25 cellular contexts compared by ENCODE assay signal in genomic region chr5:180139731-180140626, GRCh38.
A peak's percentile ranks its signal among the peaks of the same experiment; 100 is the strongest.
DNase-seq lines count a peak whose midpoint lies in the region; ATAC-seq and TF ChIP-seq lines count a peak whose summit lies in the region.
"Had no signal": no experiment of that assay in that cellular context is flagged by ENCODE, and none has a peak within 500 bp of the region (broad histone marks: within the 10 kb centered on the region; RNA-seq: fewer than 3 reads in every experiment).

No MANE protein-coding gene starts in this region.

- H3K27me3 ChIP-seq in left ventricle myocardium inferior (ENCODE audit: low read depth) (peaks cover 91% of the 10 kb centered on the region), testis (no peaks in the 10 kb centered on the region)
- H3K27me3 ChIP-seq: body of pancreas, upper lobe of left lung had no signal

- 66 to 80% methylated on average over 3 to 18 of the region's 18 CpGs for WGBS in testis, 2 donors

- H3K27ac ChIP-seq in left ventricle myocardium inferior (replicated peaks) (no peak overlapping the region), testis (no peak overlapping the region)
- H3K27ac ChIP-seq: body of pancreas, SK-N-MC, upper lobe of left lung had no signal

- TF ChIP-seq CTCF in left ventricle myocardium inferior (IDR thresholded peaks at IDR 0.05; ENCODE audit: borderline replicate concordance) (no peak), testis (IDR thresholded peaks at IDR 0.05) (no peak), chondrocyte (IDR thresholded peaks at IDR 0.05) (no peak)

- peaks cover 4% of the 10 kb centered on the region for H3K36me3 Mint-ChIP-seq in chondrocyte (ENCODE audit: low read depth)

- H3K27me3 Mint-ChIP-seq in chondrocyte (ENCODE audit: low read depth), result peaks cover 35% of the 10 kb centered on the region

- H3K9me3 ChIP-seq in left ventricle myocardium inferior (replicated peaks) (no peaks in the 10 kb centered on the region), testis (no peaks in the 10 kb centered on the region)
- H3K9me3 ChIP-seq: body of pancreas, upper lobe of left lung had no signal

- no peaks in the 10 kb centered on the region for H3K9me3 Mint-ChIP-seq in chondrocyte (ENCODE audit: low read depth)
- H3K9me3 Mint-ChIP-seq: activated naive CD8-positive, alpha-beta T cell treated with anti-CD3 and anti-CD28 coated beads, Interleukin-2, amount 50 U/mL, for 24 hours; CD4-positive, alpha-beta T cell; nephron; T-helper 2 cell treated with Interferon-gamma antibody and Interleukin-4, amounts not matched to agents 5 μg/mL and 100 μg/mL, for 36 hours had no signal

- intact Hi-C loops in left cardiac atrium (cut with DNase I) (loop anchor here in 1 of 2 donors (10.0 kb wide), 1 partner anchor 325 kb away; no protein-coding TSS in a partner anchor), left ventricle myocardium inferior (cut with micrococcal nuclease) (no loop called here), testis (cut with DNase I; ENCODE audit: low total_unique reads) (no loop called here)

- no peaks in the 10 kb centered on the region for H3K4me1 ChIP-seq in left ventricle myocardium inferior
- H3K4me1 ChIP-seq in testis, result no peaks in the 10 kb centered on the region
- H3K4me1 ChIP-seq: body of pancreas, upper lobe of left lung had no signal

- H3K36me3 ChIP-seq in left ventricle myocardium inferior (no peaks in the 10 kb centered on the region), testis (ENCODE audit: low read depth, missing control alignments) (no peaks in the 10 kb centered on the region)
- H3K36me3 ChIP-seq: upper lobe of left lung had no signal

- no peak for ATAC-seq in left cardiac atrium
- ATAC-seq: activated naive CD8-positive, alpha-beta T cell treated with anti-CD3 and anti-CD28 coated beads, Interleukin-2, amount 50 U/mL, for 24 hours; body of pancreas; GM12878; stimulated activated naive CD8-positive, alpha-beta T cell treated with anti-CD3 and anti-CD28 coated beads, Interleukin-15, Interleukin-2, amounts not matched to agents 100 U/mL and 50 U/mL, for 24 hours had no signal

- no peak overlapping the region for H3K4me3 ChIP-seq in left ventricle myocardium inferior
- no peak overlapping the region for H3K4me3 ChIP-seq in testis
- H3K4me3 ChIP-seq: body of pancreas, GM12878, SK-N-MC, smooth muscle cell, upper lobe of left lung had no signal

- DNase-seq in left cardiac atrium, result peak; percentile 8
- DNase-seq in left ventricle myocardium inferior, result no peak
- DNase-seq in activated CD8-positive, alpha-beta memory T cell treated with anti-CD3 and anti-CD28 coated beads, Interleukin-2, amount 50 U/mL, for 48 hours, result peak; percentile 22
- peak; percentile 75 for DNase-seq in mesenteric fat pad (ENCODE audit: low spot score)
- peak; percentile 6 for DNase-seq in testis
- DNase-seq in medulla oblongata (ENCODE audit: extremely low spot score), result no peak
- no peak for DNase-seq in LoVo (ENCODE audit: low spot score)
- DNase-seq in chondrocyte (ENCODE audit: low spot score), result no peak
- DNase-seq: activated naive CD8-positive, alpha-beta T cell treated with anti-CD3 and anti-CD28 coated beads, Interleukin-2, amount 50 U/mL, for 24 hours; body of pancreas; cortex of kidney; Kasumi-1; mesenchymal stem cell; NCI-H1048; NCI-H2029; NCI-H345; stimulated activated CD4-positive, alpha-beta T cell treated with anti-CD3 and anti-CD28 coated beads, Interleukin-2, amount 100 ng/mL, for 48 hours; stimulated activated naive CD8-positive, alpha-beta T cell treated with anti-CD3 and anti-CD28 coated beads, Interleukin-15, Interleukin-2, amounts not matched to agents 100 U/mL and 50 U/mL, for 24 hours; upper lobe of left lung had no signal

- H3K4me1 Mint-ChIP-seq in chondrocyte (ENCODE audit: low read depth), result peaks cover 6% of the 10 kb centered on the region
- H3K4me1 Mint-ChIP-seq: nephron had no signal

- no peak overlapping the region for H3K27ac Mint-ChIP-seq in chondrocyte (ENCODE audit: unreplicated experiment)
- H3K27ac Mint-ChIP-seq: activated naive CD8-positive, alpha-beta T cell treated with anti-CD3 and anti-CD28 coated beads, Interleukin-2, amount 50 U/mL, for 24 hours; CD4-positive, alpha-beta T cell; nephron; T-helper 2 cell treated with Interferon-gamma antibody and Interleukin-4, amounts not matched to agents 5 μg/mL and 100 μg/mL, for 36 hours had no signal

- TF ChIP-seq POLR2A in testis (IDR thresholded peaks at IDR 0.05), result no peak

- no peak overlapping the region for H3K4me3 Mint-ChIP-seq in chondrocyte (ENCODE audit: unreplicated experiment)
- H3K4me3 Mint-ChIP-seq: activated naive CD8-positive, alpha-beta T cell treated with anti-CD3 and anti-CD28 coated beads, Interleukin-2, amount 50 U/mL, for 24 hours; CD4-positive, alpha-beta T cell; nephron; T-helper 2 cell treated with Interferon-gamma antibody and Interleukin-4, amounts not matched to agents 5 μg/mL and 100 μg/mL, for 36 hours had no signal

Comparison
In these comparisons a context has a peak if more than half of its experiments do, and no peak if none do; other contexts are left out.
1. DNase-seq: peak in left cardiac atrium (single experiment), activated CD8-positive, alpha-beta memory T cell treated with anti-CD3 and anti-CD28 coated beads, Interleukin-2, amount 50 U/mL, for 48 hours (single experiment), mesenteric fat pad (single experiment) and testis (single experiment); none in left ventricle myocardium inferior (single experiment), medulla oblongata (single experiment), LoVo (single experiment) and chondrocyte (single experiment).